Comparison of ENCODE assay signal across 14 cellular contexts in genomic region chr14:22553445-22553844, GRCh38. TPM values are rescaled to one million over a fixed set of nuclear protein-coding genes. Genes with fewer than 3 reads are reported as not detected.
DNase-seq lines count a peak whose midpoint lies in the region; ATAC-seq and TF ChIP-seq lines count a peak whose summit lies in the region.
"Had no signal": no experiment of that assay in that cellular context is flagged by ENCODE, and none has a peak within 500 bp of the region (broad histone marks: within the 10 kb centered on the region; RNA-seq: fewer than 3 reads in every experiment).

No MANE protein-coding gene starts in this region.

- H3K27me3 Mint-ChIP-seq in CD4-positive, CD25-positive, alpha-beta regulatory T cell: peaks cover 10% of the 10 kb centered on the region
- H3K27me3 Mint-ChIP-seq in activated T-helper 17 cell treated with anti-CD3 and anti-CD28 coated beads, Interleukin-2, amount 50 U/mL, for 72 hours: no peaks in the 10 kb centered on the region
- H3K27me3 Mint-ChIP-seq in natural killer cell (ENCODE audit: low read depth in 2 of 2): peaks cover 0 to 4% of the 10 kb centered on the region in 2 donors

- intact Hi-C loops in natural killer cell (cut with micrococcal nuclease) (no loop called here), upper lobe of right lung (cut with DNase I) (loop anchor here (10.0 kb wide), 1 partner anchor 169 kb away; no protein-coding TSS in a partner anchor)

- H3K4me3 Mint-ChIP-seq in CD4-positive, CD25-positive, alpha-beta regulatory T cell: peak overlapping the region; percentile 77 to 88 (median 84)
- peak overlapping the region; percentile 88 for H3K4me3 Mint-ChIP-seq in activated T-helper 17 cell treated with anti-CD3 and anti-CD28 coated beads, Interleukin-2, amount 50 U/mL, for 72 hours
- H3K4me3 Mint-ChIP-seq in natural killer cell: peak overlapping the region; percentile 13

- H3K27ac ChIP-seq in CD4-positive, CD25-positive, alpha-beta regulatory T cell (ENCODE audit: insufficient read depth, low read length, poor library complexity, severe bottlenecking): peak overlapping the region; percentile 99
- peak overlapping the region; percentile 98 for H3K27ac ChIP-seq in KOPT-K1 (ENCODE audit: low read depth, low read length, poor library complexity, severe bottlenecking)
- no peak overlapping the region for H3K27ac ChIP-seq in upper lobe of right lung
- H3K27ac ChIP-seq: SK-N-MC had no signal

- H3K4me1 ChIP-seq in CD4-positive, CD25-positive, alpha-beta regulatory T cell (ENCODE audit: control insufficient read depth, insufficient read depth, low read length, poor library complexity, severe bottlenecking): peaks cover 96% of the 10 kb centered on the region
- H3K4me1 ChIP-seq in upper lobe of right lung: peaks cover 31% of the 10 kb centered on the region

- peak in 1 of 3 donors; percentile 48 for DNase-seq in CD4-positive, CD25-positive, alpha-beta regulatory T cell
- DNase-seq in natural killer cell (no peak), NCI-H1048 (lab: John Stamatoyannopoulos, UW) (no peak), upper lobe of right lung (no peak)
- DNase-seq: activated gamma-delta T cell, DMS79, HCEC 1CT, NCI-H1092, NCI-H2227 treated with DMSO at 0.1 percent for 48 hours had no signal

- no peak for ATAC-seq in CD4-positive, CD25-positive, alpha-beta regulatory T cell (ENCODE audit: low read depth in 2 of 2)
- no peak for ATAC-seq in activated T-helper 17 cell treated with anti-CD3 and anti-CD28 coated beads, Interleukin-2, amount 50 U/mL, for 72 hours (replicated peaks)
- ATAC-seq in natural killer cell (no peak), HG02571 (IDR thresholded peaks at IDR 0.05; ENCODE audit: unreplicated experiment) (no peak), GM21529 (IDR thresholded peaks at IDR 0.05; ENCODE audit: unreplicated experiment) (no peak), upper lobe of right lung (no peak)

- no peaks in the 10 kb centered on the region for H3K9me3 ChIP-seq in CD4-positive, CD25-positive, alpha-beta regulatory T cell (ENCODE audit: control insufficient read depth in 2 of 2, low read length in 2 of 2)
- H3K9me3 ChIP-seq in KOPT-K1 (ENCODE audit: insufficient read depth, low read length, poor library complexity, severe bottlenecking) (no peaks in the 10 kb centered on the region), upper lobe of right lung (no peaks in the 10 kb centered on the region)

- H3K4me3 ChIP-seq in CD4-positive, CD25-positive, alpha-beta regulatory T cell (ENCODE audit: low read depth, low read length): peak overlapping the region; percentile 55
- H3K4me3 ChIP-seq in upper lobe of right lung: no peak overlapping the region
- H3K4me3 ChIP-seq: SK-N-MC had no signal

- TF ChIP-seq CTCF in natural killer cell (IDR thresholded peaks at IDR 0.05) (no peak), upper lobe of right lung (IDR thresholded peaks at IDR 0.05) (no peak)

- peaks cover 48% of the 10 kb centered on the region for H3K36me3 Mint-ChIP-seq in CD4-positive, CD25-positive, alpha-beta regulatory T cell
- H3K36me3 Mint-ChIP-seq in activated T-helper 17 cell treated with anti-CD3 and anti-CD28 coated beads, Interleukin-2, amount 50 U/mL, for 72 hours (ENCODE audit: low read depth): peaks cover 84% of the 10 kb centered on the region
- peaks cover 9% of the 10 kb centered on the region for H3K36me3 Mint-ChIP-seq in natural killer cell

- H3K27me3 ChIP-seq in CD4-positive, CD25-positive, alpha-beta regulatory T cell (ENCODE audit: control insufficient read depth, insufficient read depth, low read length): no peaks in the 10 kb centered on the region
- H3K27me3 ChIP-seq in upper lobe of right lung: no peaks in the 10 kb centered on the region

- H3K36me3 ChIP-seq in CD4-positive, CD25-positive, alpha-beta regulatory T cell (ENCODE audit: control insufficient read depth, insufficient read depth, low read length): peaks cover 44% of the 10 kb centered on the region
- no peaks in the 10 kb centered on the region for H3K36me3 ChIP-seq in KOPT-K1 (ENCODE audit: insufficient read depth, low read length)
- no peaks in the 10 kb centered on the region for H3K36me3 ChIP-seq in upper lobe of right lung

- H3K27ac Mint-ChIP-seq in CD4-positive, CD25-positive, alpha-beta regulatory T cell: peak overlapping the region; percentile 98 to 100 (median 99)
- peak overlapping the region; percentile 99 for H3K27ac Mint-ChIP-seq in activated T-helper 17 cell treated with anti-CD3 and anti-CD28 coated beads, Interleukin-2, amount 50 U/mL, for 72 hours
- peak overlapping the region; percentile 98 to 100 for H3K27ac Mint-ChIP-seq in natural killer cell

- peaks cover 0 to 2% (median 0%) of the 10 kb centered on the region in 7 donors for H3K9me3 Mint-ChIP-seq in CD4-positive, CD25-positive, alpha-beta regulatory T cell
- H3K9me3 Mint-ChIP-seq in activated T-helper 17 cell treated with anti-CD3 and anti-CD28 coated beads, Interleukin-2, amount 50 U/mL, for 72 hours: no peaks in the 10 kb centered on the region
- H3K9me3 Mint-ChIP-seq in natural killer cell: no peaks in the 10 kb centered on the region

- peaks cover 34 to 93% (median 77%) of the 10 kb centered on the region in 4 donors for H3K4me1 Mint-ChIP-seq in CD4-positive, CD25-positive, alpha-beta regulatory T cell
- H3K4me1 Mint-ChIP-seq in activated T-helper 17 cell treated with anti-CD3 and anti-CD28 coated beads, Interleukin-2, amount 50 U/mL, for 72 hours: peaks cover 56% of the 10 kb centered on the region
- H3K4me1 Mint-ChIP-seq in natural killer cell: peaks cover 84 to 90% of the 10 kb centered on the region in 2 donors

RNA-seq across cellular contexts. Expression of gene DAD1, which starts 35.6 kb away (rescaled TPM):
- total RNA-seq in CD4-positive, CD25-positive, alpha-beta regulatory T cell: 81.8 TPM
- 100 to 1,000 TPM; 630 to 720 (median 697) TPM for polyA plus RNA-seq in CD4-positive, CD25-positive, alpha-beta regulatory T cell
- 100 to 1,000 TPM; 218 to 229 TPM for total RNA-seq in activated T-helper 17 cell treated with anti-CD3 and anti-CD28 coated beads, Interleukin-2, amount 50 U/mL, for 72 hours
- total RNA-seq in natural killer cell: 10 to 100 TPM; 79.5 to 97.9 (median 92.8) TPM
- 184 TPM for total RNA-seq in upper lobe of right lung

RNA-seq across cellular contexts. Expression of gene ABHD4, which starts 44.7 kb away (rescaled TPM):
- 10.1 TPM for total RNA-seq in CD4-positive, CD25-positive, alpha-beta regulatory T cell
- polyA plus RNA-seq in CD4-positive, CD25-positive, alpha-beta regulatory T cell: 10 to 100 TPM; 10.2 to 13.4 (median 11.1) TPM
- 10 to 100 TPM; 11.2 to 31.0 TPM for total RNA-seq in activated T-helper 17 cell treated with anti-CD3 and anti-CD28 coated beads, Interleukin-2, amount 50 U/mL, for 72 hours
- total RNA-seq in natural killer cell (10 to 100 TPM; 29.7 to 39.3 (median 30.2) TPM), upper lobe of right lung (34.2 TPM)

Comparison
In these comparisons a context has a peak if more than half of its experiments do, and no peak if none do; other contexts are left out.
1. H3K4me3 Mint-ChIP-seq: peak in every context shown above with its lines; median percentile 88 in activated T-helper 17 cell treated with anti-CD3 and anti-CD28 coated beads, Interleukin-2, amount 50 U/mL, for 72 hours; 84 in CD4-positive, CD25-positive, alpha-beta regulatory T cell; 13 in natural killer cell.